Comparison of ENCODE assay signal across 8 cellular contexts in genomic region chr5:177495243-177496060, GRCh38. TPM values are rescaled to one million over a fixed set of nuclear protein-coding genes. Genes with fewer than 3 reads are reported as not detected.
DNase-seq lines count a peak whose midpoint lies in the region; ATAC-seq, FAIRE-seq and TF ChIP-seq lines count a peak whose summit lies in the region.

No MANE protein-coding gene starts in this region.

- 57% methylated on average over 13 of the region's 14 CpGs for WGBS in K562 (ENCODE audit: insufficient coverage, low coverage, missing lambda C conversion rate)

- H3K4me1 ChIP-seq in Loucy (ENCODE audit: insufficient read depth, low read length, poor library complexity, severe bottlenecking) (peaks cover 5% of the 10 kb centered on the region), K562 (replicated peaks in 1 of 2; ENCODE audit: control insufficient read depth in 2 of 2, insufficient read depth in 2 of 2, low read length in 2 of 2) (peaks cover 51 to 95% of the 10 kb centered on the region in 2 experiments), thoracic aorta (ENCODE audit: control insufficient read depth in 1 of 2, low read depth in 2 of 2) (peaks cover 48 to 68% of the 10 kb centered on the region in 2 donors)

- in situ Hi-C loops in K562 (cut with MboI) = no loop called here

- TF ChIP-seq CTCF in BJ (IDR thresholded peaks at IDR 0.05; ENCODE audit: insufficient read depth, low read depth, low read length) (no peak), Loucy (conservative IDR thresholded peaks at IDR 0.05; ENCODE audit: low read length) (no peak), K562 (IDR thresholded peaks at IDR 0.05 in 2 of 3, conservative IDR thresholded peaks at IDR 0.05 in 1 of 3; ENCODE audit: insufficient read depth in 2 of 3, low read depth in 1 of 3, low read length in 3 of 3) (no peak), thoracic aorta (IDR thresholded peaks at IDR 0.05) (no peak)

- H3K36me3 ChIP-seq in BJ (ENCODE audit: control insufficient read depth, insufficient read depth, low read length) (peaks cover 42% of the 10 kb centered on the region), Loucy (ENCODE audit: insufficient read depth, low read length) (no peaks in the 10 kb centered on the region; the same call in 1 of the 2 replicates), K562 (ENCODE audit: control insufficient read depth, insufficient read depth, low read length) (peaks cover 49% of the 10 kb centered on the region; the same call in 2 of the 3 replicates), thoracic aorta (peaks cover 34% of the 10 kb centered on the region)

- H3K4me3 ChIP-seq in BJ (ENCODE audit: low read depth, low read length) = peak overlapping the region; percentile 86
- H3K4me3 ChIP-seq in Loucy (ENCODE audit: low read length, poor library complexity, severe bottlenecking) = peak overlapping the region; percentile 82
- H3K4me3 ChIP-seq in K562 = peak overlapping the region; percentile 82
- H3K4me3 ChIP-seq in thoracic aorta = peak overlapping the region; percentile 90

- H3K9me2 ChIP-seq in Loucy (replicated peaks; ENCODE audit: low read depth, low read length) = no peaks in the 10 kb centered on the region

- H3K27ac ChIP-seq in K562 (ENCODE audit: extremely low read depth, low read depth, low read length) (peak overlapping the region; percentile 95), thoracic aorta (peak overlapping the region; percentile 100)

- intact Hi-C loops in K562 (cut with micrococcal nuclease) = loop anchor here (2.0 to 5.0 kb wide), 2 partner anchors 59 to 178 kb away; partner anchors contain the start of gene FAM193B

- DNase-seq in BJ (ENCODE audit: low read depth) = no peak
- peak in 1 of 4 experiments; percentile 79 for DNase-seq in K562 (ENCODE audit: extremely low read depth in 1 of 4, low spot score in 3 of 4)
- peak; percentile 64 for DNase-seq in kidney glomerular epithelial cell (lab: John Stamatoyannopoulos, UW)
- peak; percentile 76 for DNase-seq in thoracic aorta (ENCODE audit: low spot score)
- DNase-seq in NCI-H2196 (lab: John Stamatoyannopoulos, UW; ENCODE audit: unreplicated experiment) = no peak
- DNase-seq in stimulated activated CD4-positive, alpha-beta T cell treated with anti-CD3 and anti-CD28 coated beads, Interleukin-12 subunit alpha, Interleukin-12 subunit beta, amount 100 ng/mL, for 4 hours = no peak

- peak overlapping the region; percentile 93 for H3K4me2 ChIP-seq in Loucy (ENCODE audit: low read depth, low read length, poor library complexity, severe bottlenecking)
- peak overlapping the region; percentile 91 for H3K4me2 ChIP-seq in K562 (ENCODE audit: insufficient read depth, low read length)

- peak overlapping the region; percentile 92 for H3K9ac ChIP-seq in Loucy (ENCODE audit: low read depth, low read length, poor library complexity, severe bottlenecking)
- H3K9ac ChIP-seq in K562 (ENCODE audit: insufficient read depth in 1 of 2, low read depth in 2 of 2, low read length in 2 of 2) = peak overlapping the region; percentile 89 to 98

- TF ChIP-seq RAD21 in K562 (CRISPR knock-in tag; conservative IDR thresholded peaks at IDR 0.05 in 1 of 2, IDR thresholded peaks at IDR 0.05 in 1 of 2) = no peak

- ATAC-seq in K562 (0 out of 3 replicates have a peak, but pooled peaks have one; percentile 2), thoracic aorta (ENCODE audit: insufficient number of reproducible peaks, low FRiP score, low read depth) (peak; percentile 10), HG03108 (IDR thresholded peaks at IDR 0.05; ENCODE audit: unreplicated experiment) (no peak)

- POLR2A ChIA-PET in BJ (lab: Charles Lee) (interaction anchor here (0.5 to 1.9 kb wide), 8 partner anchors 9 to 50 kb away, joined by 3 to 9 read pairs (median 6); no protein-coding TSS in a partner anchor), K562 (lab: Yijun Ruan, JAX) (interaction anchor here (0.7 to 2.0 kb wide), 16 partner anchors 9 to 365 kb away, joined by 3 to 10 read pairs (median 4); no protein-coding TSS in a partner anchor)

- H3K79me2 ChIP-seq in Loucy (ENCODE audit: insufficient read depth, low read length) (peaks cover 36% of the 10 kb centered on the region; the same call in 1 of the 2 replicates), K562 (ENCODE audit: control insufficient read depth, insufficient read depth, low read length) (peaks cover 51% of the 10 kb centered on the region)

- peaks cover 13% of the 10 kb centered on the region for H4K20me1 ChIP-seq in Loucy (ENCODE audit: insufficient read depth, low read length, poor library complexity, severe bottlenecking)
- H4K20me1 ChIP-seq in K562 (replicated peaks; ENCODE audit: control insufficient read depth, insufficient read depth, low read length) = peaks cover 3% of the 10 kb centered on the region; the same call in 1 of the 2 replicates

- FAIRE-seq in K562 (lab: Jason Lieb, UNC) = peak; percentile 73

- TF ChIP-seq EP300 in K562 (IDR thresholded peaks at IDR 0.05; ENCODE audit: low read length) = no peak

- no peaks in the 10 kb centered on the region for H3K9me3 ChIP-seq in Loucy (ENCODE audit: insufficient read depth, low read depth, low read length)
- H3K9me3 ChIP-seq in K562 (replicated peaks; ENCODE audit: control insufficient read depth, insufficient read depth, low read depth, low read length) = no peaks in the 10 kb centered on the region
- H3K9me3 ChIP-seq in thoracic aorta = no peaks in the 10 kb centered on the region

- TF ChIP-seq POLR2A in K562 (conservative IDR thresholded peaks at IDR 0.05) = 0 out of 2 replicates have a peak, but pooled peaks have one; percentile 48

- no peaks in the 10 kb centered on the region for H3F3A ChIP-seq in Loucy (ENCODE audit: low read depth)

- H2AFZ ChIP-seq in Loucy (ENCODE audit: low read length) (no peak overlapping the region), K562 (ENCODE audit: low read depth, low read length) (no peak overlapping the region)

- no peaks in the 10 kb centered on the region for H3K9me1 ChIP-seq in K562 (ENCODE audit: control insufficient read depth, insufficient read depth, low read length)

- CTCF ChIA-PET in BJ (lab: Yijun Ruan, JAX) (interaction anchor here (0.6 to 8.2 kb wide), 12 partner anchors 9 to 129 kb away, joined by 3 to 85 read pairs (median 8); partner anchors contain the start of genes DBN1 and PRR7), K562 (lab: Yijun Ruan, JAX; ENCODE audit: low intra/inter-chr PET ratio) (interaction anchor here (1.1 kb wide), 1 partner anchor 92 kb away, joined by 3 read pairs; no protein-coding TSS in a partner anchor)

- H3K27me3 ChIP-seq in BJ (ENCODE audit: control insufficient read depth, insufficient read depth, low read length) = no peaks in the 10 kb centered on the region
- no peaks in the 10 kb centered on the region for H3K27me3 ChIP-seq in Loucy (ENCODE audit: insufficient read depth, low read length, poor library complexity, severe bottlenecking)
- no peaks in the 10 kb centered on the region for H3K27me3 ChIP-seq in K562 (ENCODE audit: control insufficient read depth in 2 of 2, insufficient read depth in 2 of 2, low read length in 2 of 2)
- H3K27me3 ChIP-seq in thoracic aorta (replicated peaks; ENCODE audit: insufficient read depth) = no peaks in the 10 kb centered on the region

- BruUV-seq in K562 (replicated peaks; lab: Mats Ljungman, UMichigan) = TSS peak; percentile 54

RNA-seq across cellular contexts. Expression of gene PDLIM7, which starts 2.0 kb away (rescaled TPM):
- polyA plus RNA-seq in BJ (2011; rRNA removed) (344 and 624 TPM in 2 replicates), K562 (2011; rRNA removed) (34.7 and 66.8 TPM in 2 replicates), K562 (2014; fragmentation: Illumina TruSeq; extraction: Trizol) (25.5 and 49.4 TPM in 2 replicates), K562 (2014; fragmentation: Nextera tagmentation; extraction: Ambion mirVana) (1 to 10 TPM; 2.1 to 4.1 TPM), K562 (2014; rRNA removed) (115 and 119 TPM in 2 replicates)
- 184 and 206 TPM in 2 replicates for polyA minus RNA-seq in BJ (2011; rRNA and poly(A)+ RNA removed)
- total RNA-seq in K562 (2011; cell fraction: chromatin; rRNA removed; ENCODE audit: low replicate concordance) = 145 and 420 TPM in 2 replicates
- total RNA-seq in K562 (2011; cell fraction: nucleolus; rRNA removed) = 271 and 275 TPM in 2 replicates
- 200 and 231 TPM in 2 replicates for total RNA-seq in K562 (2011; cell fraction: nucleoplasm; rRNA removed)
- total RNA-seq in K562 (2014; rRNA removed) (85.6 and 89.0 TPM in 2 replicates), K562 (2014; rRNA removed; fragmentation: Illumina TruSeq; extraction: Trizol) (6.4 and 10.4 TPM in 2 replicates), K562 (2015; rRNA removed; fragmentation: Illumina TruSeq; extraction: Trizol) (32.6 and 38.1 TPM in 2 replicates), K562 (2021) (112 and 124 TPM in 2 replicates), thoracic aorta (100 to 1,000 TPM; 626 to 891 TPM)
- 40.6 and 105 TPM in 2 replicates for polyA plus RNA-seq in K562 (2011; cell fraction: cytosol; rRNA removed)
- polyA plus RNA-seq in K562 (2011; cell fraction: nucleus; rRNA removed) = 255 and 454 TPM in 2 replicates
- 79.5 and 127 TPM in 2 replicates for polyA plus RNA-seq in K562 (2012)
- polyA minus RNA-seq in K562 (2011; rRNA and poly(A)+ RNA removed) = 18.4 and 18.7 TPM in 2 replicates
- polyA minus RNA-seq in K562 (2011; cell fraction: cytosol; rRNA and poly(A)+ RNA removed) = 39.0 and 41.5 TPM in 2 replicates
- 90.7 and 100 TPM in 2 replicates for polyA minus RNA-seq in K562 (2011; cell fraction: nucleus; rRNA and poly(A)+ RNA removed)

RNA-seq across cellular contexts. Expression of gene DOK3, which starts 14.2 kb away (rescaled TPM):
- polyA plus RNA-seq in BJ (2011; rRNA removed) = 0.92 and 1.2 TPM in 2 replicates
- 0.76 TPM in 1 of 2 replicates, not detected in the other for polyA minus RNA-seq in BJ (2011; rRNA and poly(A)+ RNA removed)
- 31.3 and 80.0 TPM in 2 replicates for total RNA-seq in K562 (2011; cell fraction: chromatin; rRNA removed; ENCODE audit: low replicate concordance)
- 40.8 and 45.7 TPM in 2 replicates for total RNA-seq in K562 (2011; cell fraction: nucleolus; rRNA removed)
- 31.9 and 45.3 TPM in 2 replicates for total RNA-seq in K562 (2011; cell fraction: nucleoplasm; rRNA removed)
- total RNA-seq in K562 (2014; rRNA removed) = 9.2 and 11.0 TPM in 2 replicates
- total RNA-seq in K562 (2014; rRNA removed; fragmentation: Illumina TruSeq; extraction: Trizol) = 2.0 TPM in 2 replicates
- 5.9 and 7.2 TPM in 2 replicates for total RNA-seq in K562 (2015; rRNA removed; fragmentation: Illumina TruSeq; extraction: Trizol)
- total RNA-seq in K562 (2021) = 15.7 and 21.1 TPM in 2 replicates
- polyA plus RNA-seq in K562 (2011; rRNA removed) = 8.0 and 16.1 TPM in 2 replicates
- polyA plus RNA-seq in K562 (2011; cell fraction: cytosol; rRNA removed) = 15.1 and 21.5 TPM in 2 replicates
- polyA plus RNA-seq in K562 (2011; cell fraction: nucleus; rRNA removed) = 70.3 and 111 TPM in 2 replicates
- polyA plus RNA-seq in K562 (2012) = 14.5 and 23.5 TPM in 2 replicates
- 10.1 and 12.5 TPM in 2 replicates for polyA plus RNA-seq in K562 (2014; fragmentation: Illumina TruSeq; extraction: Trizol)
- 1 to 10 TPM; 1.3 to 1.7 TPM for polyA plus RNA-seq in K562 (2014; fragmentation: Nextera tagmentation; extraction: Ambion mirVana)
- polyA plus RNA-seq in K562 (2014; rRNA removed) = 16.9 and 23.0 TPM in 2 replicates
- polyA minus RNA-seq in K562 (2011; rRNA and poly(A)+ RNA removed) = 3.9 and 4.1 TPM in 2 replicates
- polyA minus RNA-seq in K562 (2011; cell fraction: cytosol; rRNA and poly(A)+ RNA removed) = 7.4 and 11.9 TPM in 2 replicates
- polyA minus RNA-seq in K562 (2011; cell fraction: nucleus; rRNA and poly(A)+ RNA removed) = 18.3 and 19.9 TPM in 2 replicates
- total RNA-seq in thoracic aorta = 10 to 100 TPM; 20.5 to 35.6 TPM

RNA-seq across cellular contexts. Expression of gene DDX41, which starts 21.3 kb away (rescaled TPM):
- 93.3 and 144 TPM in 2 replicates for polyA plus RNA-seq in BJ (2011; rRNA removed)
- polyA minus RNA-seq in BJ (2011; rRNA and poly(A)+ RNA removed) = 48.6 and 64.8 TPM in 2 replicates
- 156 and 392 TPM in 2 replicates for total RNA-seq in K562 (2011; cell fraction: chromatin; rRNA removed; ENCODE audit: low replicate concordance)
- total RNA-seq in K562 (2011; cell fraction: nucleolus; rRNA removed) = 235 and 242 TPM in 2 replicates
- total RNA-seq in K562 (2011; cell fraction: nucleoplasm; rRNA removed) = 123 and 170 TPM in 2 replicates
- total RNA-seq in K562 (2014; rRNA removed) = 284 and 396 TPM in 2 replicates
- total RNA-seq in K562 (2014; rRNA removed; fragmentation: Illumina TruSeq; extraction: Trizol) = 41.4 and 53.7 TPM in 2 replicates
- 97.1 and 116 TPM in 2 replicates for total RNA-seq in K562 (2015; rRNA removed; fragmentation: Illumina TruSeq; extraction: Trizol)
- total RNA-seq in K562 (2021) = 164 and 167 TPM in 2 replicates
- 138 and 148 TPM in 2 replicates for polyA plus RNA-seq in K562 (2011; rRNA removed)
- polyA plus RNA-seq in K562 (2011; cell fraction: cytosol; rRNA removed) = 199 and 327 TPM in 2 replicates
- polyA plus RNA-seq in K562 (2011; cell fraction: nucleus; rRNA removed) = 545 and 753 TPM in 2 replicates
- 166 and 178 TPM in 2 replicates for polyA plus RNA-seq in K562 (2012)
- polyA plus RNA-seq in K562 (2014; fragmentation: Illumina TruSeq; extraction: Trizol) = 94.9 and 113 TPM in 2 replicates
- polyA plus RNA-seq in K562 (2014; fragmentation: Nextera tagmentation; extraction: Ambion mirVana) = 10 to 100 TPM; 38.2 to 60.1 TPM
- 234 and 236 TPM in 2 replicates for polyA plus RNA-seq in K562 (2014; rRNA removed)
- 143 and 154 TPM in 2 replicates for polyA minus RNA-seq in K562 (2011; rRNA and poly(A)+ RNA removed)
- polyA minus RNA-seq in K562 (2011; cell fraction: cytosol; rRNA and poly(A)+ RNA removed) = 157 and 376 TPM in 2 replicates
- polyA minus RNA-seq in K562 (2011; cell fraction: nucleus; rRNA and poly(A)+ RNA removed) = 191 and 218 TPM in 2 replicates
- 100 to 1,000 TPM in 1 of 2 donors, 10 to 100 TPM in 1; 53.7 to 138 TPM for total RNA-seq in thoracic aorta

RNA-seq across cellular contexts. Expression of gene DBN1, which starts 22.0 kb away (rescaled TPM):
- 103 and 176 TPM in 2 replicates for polyA plus RNA-seq in BJ (2011; rRNA removed)
- 98.8 and 121 TPM in 2 replicates for polyA minus RNA-seq in BJ (2011; rRNA and poly(A)+ RNA removed)
- 62.9 and 114 TPM in 2 replicates for total RNA-seq in K562 (2011; cell fraction: chromatin; rRNA removed; ENCODE audit: low replicate concordance)
- total RNA-seq in K562 (2011; cell fraction: nucleolus; rRNA removed) = 51.0 and 54.6 TPM in 2 replicates
- total RNA-seq in K562 (2011; cell fraction: nucleoplasm; rRNA removed) = 24.9 and 46.2 TPM in 2 replicates
- 72.9 and 87.2 TPM in 2 replicates for total RNA-seq in K562 (2014; rRNA removed)
- total RNA-seq in K562 (2014; rRNA removed; fragmentation: Illumina TruSeq; extraction: Trizol) = 11.7 and 12.3 TPM in 2 replicates
- 27.9 and 33.0 TPM in 2 replicates for total RNA-seq in K562 (2015; rRNA removed; fragmentation: Illumina TruSeq; extraction: Trizol)
- 78.9 and 84.3 TPM in 2 replicates for total RNA-seq in K562 (2021)
- 34.3 and 44.2 TPM in 2 replicates for polyA plus RNA-seq in K562 (2011; rRNA removed)
- 21.2 and 83.9 TPM in 2 replicates for polyA plus RNA-seq in K562 (2011; cell fraction: cytosol; rRNA removed)
- 142 and 188 TPM in 2 replicates for polyA plus RNA-seq in K562 (2011; cell fraction: nucleus; rRNA removed)
- 44.7 and 45.1 TPM in 2 replicates for polyA plus RNA-seq in K562 (2012)
- polyA plus RNA-seq in K562 (2014; fragmentation: Illumina TruSeq; extraction: Trizol) = 22.1 and 54.4 TPM in 2 replicates
- polyA plus RNA-seq in K562 (2014; fragmentation: Nextera tagmentation; extraction: Ambion mirVana) = under 1 TPM; 0.25 to 0.34 TPM
- polyA plus RNA-seq in K562 (2014; rRNA removed) = 53.2 and 81.8 TPM in 2 replicates
- polyA minus RNA-seq in K562 (2011; rRNA and poly(A)+ RNA removed) = 20.0 and 24.6 TPM in 2 replicates
- 26.6 and 37.0 TPM in 2 replicates for polyA minus RNA-seq in K562 (2011; cell fraction: cytosol; rRNA and poly(A)+ RNA removed)
- polyA minus RNA-seq in K562 (2011; cell fraction: nucleus; rRNA and poly(A)+ RNA removed) = 30.0 and 61.5 TPM in 2 replicates
- total RNA-seq in thoracic aorta = 100 to 1,000 TPM in 1 of 2 donors, 10 to 100 TPM in 1; 91.2 to 132 TPM

RNA-seq across cellular contexts. Expression of gene PRR7, which starts 48.8 kb away (rescaled TPM):
- polyA plus RNA-seq in BJ (2011; rRNA removed) = 1.6 TPM in 2 replicates
- 0.24 and 0.26 TPM in 2 replicates for polyA minus RNA-seq in BJ (2011; rRNA and poly(A)+ RNA removed)
- 1.6 TPM in 1 of 2 replicates, not detected in the other for total RNA-seq in K562 (2011; cell fraction: chromatin; rRNA removed; ENCODE audit: low replicate concordance)
- total RNA-seq in K562 (2011; cell fraction: nucleolus; rRNA removed) = 3.3 and 4.7 TPM in 2 replicates
- total RNA-seq in K562 (2011; cell fraction: nucleoplasm; rRNA removed) = 1.0 and 1.9 TPM in 2 replicates
- 11.3 and 14.9 TPM in 2 replicates for total RNA-seq in K562 (2014; rRNA removed)
- not detected in 2 replicates for total RNA-seq in K562 (2014; rRNA removed; fragmentation: Illumina TruSeq; extraction: Trizol)
- 0.80 and 1.2 TPM in 2 replicates for total RNA-seq in K562 (2015; rRNA removed; fragmentation: Illumina TruSeq; extraction: Trizol)
- 9.7 and 10.4 TPM in 2 replicates for total RNA-seq in K562 (2021)
- polyA plus RNA-seq in K562 (2011; rRNA removed) = 0.92 and 1.0 TPM in 2 replicates
- polyA plus RNA-seq in K562 (2011; cell fraction: cytosol; rRNA removed) = 3.5 and 22.1 TPM in 2 replicates
- 3.3 and 7.7 TPM in 2 replicates for polyA plus RNA-seq in K562 (2011; cell fraction: nucleus; rRNA removed)
- 2.3 and 4.3 TPM in 2 replicates for polyA plus RNA-seq in K562 (2012)
- polyA plus RNA-seq in K562 (2014; fragmentation: Illumina TruSeq; extraction: Trizol) = 0.24 TPM in 1 of 2 replicates, not detected in the other
- polyA plus RNA-seq in K562 (2014; fragmentation: Nextera tagmentation; extraction: Ambion mirVana) = not detected
- polyA plus RNA-seq in K562 (2014; rRNA removed) = 10.9 and 11.2 TPM in 2 replicates
- not detected in 2 replicates for polyA minus RNA-seq in K562 (2011; rRNA and poly(A)+ RNA removed)
- 3.3 and 6.1 TPM in 2 replicates for polyA minus RNA-seq in K562 (2011; cell fraction: cytosol; rRNA and poly(A)+ RNA removed)
- 2.1 and 2.6 TPM in 2 replicates for polyA minus RNA-seq in K562 (2011; cell fraction: nucleus; rRNA and poly(A)+ RNA removed)
- 10 to 100 TPM in 1 of 2 donors, 1 to 10 TPM in 1; 4.1 to 11.0 TPM for total RNA-seq in thoracic aorta

Comparison
In these comparisons a context has a peak if more than half of its experiments do, and no peak if none do; other contexts are left out.
1. DNase-seq: peak in kidney glomerular epithelial cell (single experiment) and thoracic aorta (single experiment); none in BJ (single experiment), NCI-H2196 (single experiment) and stimulated activated CD4-positive, alpha-beta T cell treated with anti-CD3 and anti-CD28 coated beads, Interleukin-12 subunit alpha, Interleukin-12 subunit beta, amount 100 ng/mL, for 4 hours (single experiment).
2. Peak in every context shown above with its lines, with median percentiles within 50 percentile points of each other: H3K4me3 ChIP-seq.